In the genomic region with DNA sequence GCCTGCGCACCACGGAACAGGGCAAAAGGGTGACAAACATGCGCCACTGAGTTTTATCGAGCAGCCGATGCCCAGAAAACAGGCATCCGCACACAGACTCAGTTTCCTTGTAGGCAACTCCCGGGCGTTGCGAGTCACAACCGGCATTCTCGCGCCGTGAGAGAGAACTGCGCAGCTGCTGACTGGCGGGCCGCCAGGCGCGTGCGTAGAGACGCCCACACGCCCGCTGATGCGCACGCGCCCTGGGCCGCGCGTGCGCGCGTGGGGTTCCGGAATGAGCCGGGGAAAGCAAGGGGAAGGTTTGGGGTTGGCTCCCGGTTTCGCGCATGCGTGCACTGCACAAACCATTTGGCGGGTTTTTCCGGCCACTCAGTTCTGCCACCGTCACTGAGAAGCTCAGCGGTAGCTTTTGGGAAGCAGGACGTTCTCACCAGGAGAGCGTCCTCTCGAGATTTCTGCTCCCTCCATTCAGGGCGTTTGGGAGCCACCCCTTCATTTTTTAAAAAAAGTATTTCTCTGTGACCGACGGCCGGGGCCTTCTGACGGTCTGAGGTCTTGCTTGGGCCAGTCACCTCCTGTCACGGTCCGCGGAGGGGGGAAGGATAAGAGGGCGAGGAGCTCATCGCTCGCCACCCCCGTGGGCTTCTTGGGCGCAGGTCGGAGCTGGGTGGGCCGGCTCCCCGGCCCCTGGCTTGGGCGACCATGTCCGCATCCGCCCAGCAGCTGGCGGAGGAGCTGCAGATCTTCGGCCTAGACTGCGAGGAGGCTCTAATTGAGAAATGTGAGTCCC, we compare ENCODE assay signal across 8 cellular contexts. TPM values are rescaled to one million over a fixed set of nuclear protein-coding genes. Genes with fewer than 3 reads are reported as not detected.
DNase-seq lines count a peak whose midpoint lies in the region; ATAC-seq, FAIRE-seq and TF ChIP-seq lines count a peak whose summit lies in the region.

A gene with protein sequence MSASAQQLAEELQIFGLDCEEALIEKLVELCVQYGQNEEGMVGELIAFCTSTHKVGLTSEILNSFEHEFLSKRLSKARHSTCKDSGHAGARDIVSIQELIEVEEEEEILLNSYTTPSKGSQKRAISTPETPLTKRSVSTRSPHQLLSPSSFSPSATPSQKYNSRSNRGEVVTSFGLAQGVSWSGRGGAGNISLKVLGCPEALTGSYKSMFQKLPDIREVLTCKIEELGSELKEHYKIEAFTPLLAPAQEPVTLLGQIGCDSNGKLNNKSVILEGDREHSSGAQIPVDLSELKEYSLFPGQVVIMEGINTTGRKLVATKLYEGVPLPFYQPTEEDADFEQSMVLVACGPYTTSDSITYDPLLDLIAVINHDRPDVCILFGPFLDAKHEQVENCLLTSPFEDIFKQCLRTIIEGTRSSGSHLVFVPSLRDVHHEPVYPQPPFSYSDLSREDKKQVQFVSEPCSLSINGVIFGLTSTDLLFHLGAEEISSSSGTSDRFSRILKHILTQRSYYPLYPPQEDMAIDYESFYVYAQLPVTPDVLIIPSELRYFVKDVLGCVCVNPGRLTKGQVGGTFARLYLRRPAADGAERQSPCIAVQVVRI (plus strand): TSS at position 372 of the 790 bp plus-strand sequence. CDS start 331 bp downstream, at position 703.

- DNase-seq in AG04449 (ENCODE audit: low read depth, low spot score) (peak; percentile 47), NCI-H2227 (lab: John Stamatoyannopoulos, UW; ENCODE audit: unreplicated experiment) (peak; percentile 99), WERI-Rb-1 (peak; percentile 96), breast epithelium (ENCODE audit: low spot score in 2 of 2) (peak; percentile 91 to 94), iPS-NIHi11 (ENCODE audit: low spot score) (peak; percentile 99), small intestine (peak; percentile 97)

- FAIRE-seq in small intestine (lab: Jason Lieb, UNC), result no peak

- H3K36me3 ChIP-seq in WERI-Rb-1 (peaks cover 20% of the 10 kb centered on the region), breast epithelium (no peaks in the 10 kb centered on the region), small intestine (ENCODE audit: control insufficient read depth in 2 of 2, insufficient read depth in 2 of 2, low read length in 2 of 2) (no peaks in the 10 kb centered on the region)

- TF ChIP-seq CTCF in AG04449 (IDR thresholded peaks at IDR 0.05; ENCODE audit: insufficient read depth, low read length, missing control alignments) (no peak), WERI-Rb-1 (IDR thresholded peaks at IDR 0.05; ENCODE audit: low read depth, low read length) (no peak), breast epithelium (IDR thresholded peaks at IDR 0.05) (peak in 1 of 3 donors; percentile 8)

- peak within 1 kb of the TSS; percentile 79 for H3K4me3 ChIP-seq in AG04449 (ENCODE audit: low read depth, low read length)
- peak within 1 kb of the TSS; percentile 97 for H3K4me3 ChIP-seq in WERI-Rb-1 (ENCODE audit: low read depth, low read length)
- H3K4me3 ChIP-seq in breast epithelium, result peak within 1 kb of the TSS; percentile 59 to 76 (median 72)
- peak within 1 kb of the TSS; percentile 65 to 67 for H3K4me3 ChIP-seq in small intestine (ENCODE audit: low read depth in 1 of 2, low read length in 2 of 2)

- intact Hi-C loops in breast epithelium (cut with DNase I; ENCODE audit: low total_unique reads), result no loop called here

- no peaks in the 10 kb centered on the region for H3K9me3 ChIP-seq in WERI-Rb-1 (ENCODE audit: severe bottlenecking)
- H3K9me3 ChIP-seq in breast epithelium, result no peaks in the 10 kb centered on the region
- no peaks in the 10 kb centered on the region for H3K9me3 ChIP-seq in small intestine (ENCODE audit: control insufficient read depth, low read depth)

- H3K27me3 ChIP-seq in WERI-Rb-1 (ENCODE audit: insufficient read depth, low read depth, severe bottlenecking) (no peaks in the 10 kb centered on the region), breast epithelium (no peaks in the 10 kb centered on the region), small intestine (ENCODE audit: control insufficient read depth in 2 of 2, insufficient read depth in 2 of 2, low read length in 2 of 2) (no peaks in the 10 kb centered on the region)

- H3K4me1 ChIP-seq in breast epithelium, result peaks cover 0 to 5% of the 10 kb centered on the region in 2 donors
- H3K4me1 ChIP-seq in small intestine (ENCODE audit: control insufficient read depth in 2 of 2, insufficient read depth in 1 of 2, low read depth in 1 of 2, low read length in 1 of 2), result peaks cover 0 to 6% of the 10 kb centered on the region in 2 donors

- POLR2A ChIA-PET in AG04449 (lab: Yijun Ruan, JAX), result interaction anchor here (0.6 to 2.1 kb wide), 12 partner anchors 10 to 508 kb away, joined by 3 to 7 read pairs (median 3); partner anchors contain the start of genes CDC42EP2, DPF2, FAU and MRPL49

- WGBS in small intestine, 3 donors, result 0% methylated on average over 64 to 66 of the region's 66 CpGs

- ATAC-seq in GM18907 (IDR thresholded peaks at IDR 0.05; ENCODE audit: unreplicated experiment) (peak; percentile 83), HG03139 (IDR thresholded peaks at IDR 0.05; ENCODE audit: unreplicated experiment) (peak; percentile 74)

- peak; percentile 84 for TF ChIP-seq POLR2A in breast epithelium (IDR thresholded peaks at IDR 0.05)

- peak within 1 kb of the TSS; percentile 94 for H3K27ac ChIP-seq in WERI-Rb-1
- peak within 1 kb of the TSS; percentile 90 to 94 for H3K27ac ChIP-seq in breast epithelium
- H3K27ac ChIP-seq in small intestine (ENCODE audit: low read depth in 1 of 2, low read length in 1 of 2), result peak within 1 kb of the TSS; percentile 76 to 90

- CTCF ChIA-PET in AG04449 (lab: Yijun Ruan, JAX), result interaction anchor here (0.8 to 52.1 kb wide), 9 partner anchors 9 to 92 kb away, joined by 3 to 1993 read pairs (median 7); partner anchors contain the start of genes CDC42EP2, DPF2 and TIGD3

RNA-seq across cellular contexts. Expression of the gene that starts here (rescaled TPM):
- 10 to 100 TPM in 2 of 3 donors, 1 to 10 TPM in 1; 6.4 to 17.9 (median 13.8) TPM for total RNA-seq in breast epithelium
- polyA plus RNA-seq in small intestine, result 10 to 100 TPM in 1 of 3 donors, 1 to 10 TPM in 2; 1.3 to 12.8 (median 5.4) TPM

Comparison
In these comparisons a context has a peak if more than half of its experiments do, and no peak if none do; other contexts are left out.
1. Peak in every context shown above with its lines: DNase-seq, ATAC-seq, H3K4me3 ChIP-seq and H3K27ac ChIP-seq.
2. DNase-seq: peak in every context shown above with its lines; median percentile 99 in NCI-H2227; 99 in iPS-NIHi11; 97 in small intestine; 96 in WERI-Rb-1; 92 in breast epithelium; 47 in AG04449.